Comparison of ENCODE assay signal across 9 cellular contexts in genomic region chr20:47577271-47577670, GRCh38.
DNase-seq lines count a peak whose midpoint lies in the region; TF ChIP-seq lines count a peak whose summit lies in the region.
"Had no signal": no experiment of that assay in that cellular context is flagged by ENCODE, and none has a peak within 500 bp of the region (broad histone marks: within the 10 kb centered on the region; RNA-seq: fewer than 3 reads in every experiment).

No MANE protein-coding gene starts in this region.

- H3K4me3 ChIP-seq in OCI-LY1 (ENCODE audit: low read depth, low read length, poor library complexity, severe bottlenecking) = no peak overlapping the region
- H3K4me3 ChIP-seq in esophagus squamous epithelium = peak overlapping the region in 1 of 4 donors; percentile 40
- no peak overlapping the region for H3K4me3 ChIP-seq in skeletal muscle satellite cell (ENCODE audit: low read length)

- H4K20me1 ChIP-seq in OCI-LY1 (ENCODE audit: insufficient read depth, low read length) = 0 out of 2 replicates have a peak, but pooled peaks cover 4% of the 10 kb centered on the region

- H3F3A ChIP-seq in OCI-LY1 (ENCODE audit: insufficient read depth, low read length) = 0 out of 2 replicates have a peak, but pooled peaks cover 4% of the 10 kb centered on the region

- H3K9ac ChIP-seq in OCI-LY1 (ENCODE audit: low read length) (no peak overlapping the region), skeletal muscle satellite cell (ENCODE audit: low read depth, low read length) (no peak overlapping the region)

- H3K9me2 ChIP-seq in OCI-LY1 (ENCODE audit: low read depth, low read length) = no peaks in the 10 kb centered on the region

- H3K9me3 ChIP-seq in OCI-LY1 (ENCODE audit: low read length) = no peaks in the 10 kb centered on the region
- no peaks in the 10 kb centered on the region for H3K9me3 ChIP-seq in esophagus squamous epithelium
- H3K9me3 ChIP-seq in skeletal muscle satellite cell (replicated peaks; ENCODE audit: low read length) = no peaks in the 10 kb centered on the region

- peaks cover 98% of the 10 kb centered on the region for H3K79me2 ChIP-seq in OCI-LY1 (ENCODE audit: insufficient read depth, low read length)

- intact Hi-C loops in esophagus squamous epithelium (cut with DNase I) = no loop called here

- TF ChIP-seq POLR2A in GM19099 (IDR thresholded peaks at IDR 0.05; ENCODE audit: extremely low read depth, insufficient read length, low read depth) (peak; percentile 6), esophagus squamous epithelium (IDR thresholded peaks at IDR 0.05) (no peak)

- H3K27me3 ChIP-seq in OCI-LY1 (ENCODE audit: insufficient read depth, low read length) (no peaks in the 10 kb centered on the region), esophagus squamous epithelium (no peaks in the 10 kb centered on the region), skeletal muscle satellite cell (ENCODE audit: control insufficient read depth, insufficient read depth, low read length) (no peaks in the 10 kb centered on the region)

- no peak overlapping the region for H3K4me2 ChIP-seq in OCI-LY1 (ENCODE audit: low read length)
- peak overlapping the region; percentile 65 for H3K4me2 ChIP-seq in skeletal muscle satellite cell (ENCODE audit: low read length)

- DNase-seq in esophagus squamous epithelium (lab: John Stamatoyannopoulos, UW) = no peak
- DNase-seq in NCI-H2107 (lab: John Stamatoyannopoulos, UW) = no peak
- DNase-seq in HPDE6-E6E7 (ENCODE audit: extremely low spot score) = no peak
- DNase-seq in NK-92 (lab: John Stamatoyannopoulos, UW; ENCODE audit: unreplicated experiment) = no peak
- DNase-seq: activated gamma-delta T cell treated with Interleukin-2 at 50 U/mL for 16 hours; stimulated activated naive CD4-positive, alpha-beta T cell treated with Interleukin-2 at 50 U/mL for 16 hours had no signal

- peak overlapping the region; percentile 80 for H3K27ac ChIP-seq in OCI-LY1 (ENCODE audit: low read depth, low read length, poor library complexity, severe bottlenecking)
- peak overlapping the region; percentile 41 to 83 (median 72) for H3K27ac ChIP-seq in esophagus squamous epithelium

- no peak for TF ChIP-seq CTCF in OCI-LY1 (IDR thresholded peaks at IDR 0.05; ENCODE audit: low read length)
- TF ChIP-seq CTCF in esophagus squamous epithelium (IDR thresholded peaks at IDR 0.05) = no peak

- H2AFZ ChIP-seq in OCI-LY1 (ENCODE audit: low read length) = no peak overlapping the region

- H3K36me3 ChIP-seq in OCI-LY1 (ENCODE audit: insufficient read depth, low read length) = peaks cover 57% of the 10 kb centered on the region; the same call in 1 of the 2 replicates
- H3K36me3 ChIP-seq in esophagus squamous epithelium = peaks cover 0 to under 1% (median 0%) of the 10 kb centered on the region in 3 donors
- H3K36me3 ChIP-seq in skeletal muscle satellite cell (ENCODE audit: insufficient read depth, low read length) = no peaks in the 10 kb centered on the region

- H3K4me1 ChIP-seq in OCI-LY1 (ENCODE audit: insufficient read depth, low read length, severe bottlenecking) = peaks cover 65% of the 10 kb centered on the region
- peaks cover 47 to 89% (median 61%) of the 10 kb centered on the region in 3 donors for H3K4me1 ChIP-seq in esophagus squamous epithelium
- peaks cover 19% of the 10 kb centered on the region for H3K4me1 ChIP-seq in skeletal muscle satellite cell (ENCODE audit: control insufficient read depth, insufficient read depth, low read length)
